Comparison of ENCODE assay signal across 20 cellular contexts in the genomic region with DNA sequence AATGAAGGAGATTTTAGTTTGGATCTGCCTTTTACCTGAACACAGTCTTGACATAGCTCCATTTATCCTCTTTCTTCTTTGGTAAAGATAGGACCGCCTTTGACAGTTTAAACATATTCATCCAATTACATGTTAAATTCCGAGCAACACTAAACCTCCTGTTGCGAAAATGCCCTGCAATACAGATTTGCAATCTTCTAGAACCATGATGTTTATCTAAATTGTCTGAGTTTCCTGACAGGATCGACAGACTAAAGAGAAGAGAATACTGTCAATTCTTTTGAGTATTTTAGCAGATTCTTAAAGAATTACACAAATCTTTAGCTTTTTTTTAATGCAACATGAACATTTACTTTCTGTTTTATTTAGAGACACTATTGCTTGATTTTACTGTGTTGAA.
DNase-seq lines count a peak whose midpoint lies in the region; ATAC-seq and TF ChIP-seq lines count a peak whose summit lies in the region.
"Had no signal": no experiment of that assay in that cellular context is flagged by ENCODE, and none has a peak within 500 bp of the region (broad histone marks: within the 10 kb centered on the region; RNA-seq: fewer than 3 reads in every experiment).

No MANE protein-coding gene starts in this region.

- peak overlapping the region; percentile 29 for H3K4me2 ChIP-seq in neural cell (ENCODE audit: low read length)
- H3K4me2 ChIP-seq: BLaER1 treated with 17β-estradiol and CSF1 and Interleukin-3, amounts not matched to agents 10 nM and 100 nM had no signal

- no peak for ATAC-seq in GM18909 (IDR thresholded peaks at IDR 0.05; ENCODE audit: poor library complexity, unreplicated experiment)
- ATAC-seq: GM12878 had no signal

- 0 out of 2 replicates have a peak overlapping the region, but pooled peaks have one; percentile 23 for H3K4me3 Mint-ChIP-seq in HFFc6
- H3K4me3 Mint-ChIP-seq: CD14-positive monocyte; CD4-positive, alpha-beta T cell; CD8-positive, alpha-beta memory T cell had no signal

- no peaks in the 10 kb centered on the region for H3K36me3 Mint-ChIP-seq in HFFc6 (ENCODE audit: low read depth)
- H3K36me3 Mint-ChIP-seq: CD14-positive monocyte; CD8-positive, alpha-beta memory T cell had no signal

- H3K27ac ChIP-seq in neural cell (ENCODE audit: low read length): peak overlapping the region; percentile 59
- H3K27ac ChIP-seq: BLaER1 treated with 17β-estradiol and CSF1 and Interleukin-3, amounts not matched to agents 10 nM and 100 nM; GM23248 had no signal

- H3K9me3 Mint-ChIP-seq in HFFc6: no peaks in the 10 kb centered on the region

- peak; percentile 18 for TF ChIP-seq RAD21 in neural cell (conservative IDR thresholded peaks at IDR 0.05)

- H2AFZ ChIP-seq in neural cell (ENCODE audit: low read depth, low read length): no peak overlapping the region
- H2AFZ ChIP-seq: GM23248 had no signal

- TF ChIP-seq CTCF in HFFc6 (IDR thresholded peaks at IDR 0.05): no peak
- no peak for TF ChIP-seq CTCF in neural cell (IDR thresholded peaks at IDR 0.05; ENCODE audit: poor library complexity, severe bottlenecking)

- H3K4me1 Mint-ChIP-seq in HFFc6 (ENCODE audit: low read depth): no peaks in the 10 kb centered on the region; the same call in 1 of the 2 replicates
- H3K4me1 Mint-ChIP-seq: CD14-positive monocyte; CD8-positive, alpha-beta memory T cell had no signal

- H3K79me2 ChIP-seq in neural cell (replicated peaks; ENCODE audit: insufficient read depth, low read length): no peaks in the 10 kb centered on the region

- H3K27ac Mint-ChIP-seq in HFFc6: no peak overlapping the region
- H3K27ac Mint-ChIP-seq: CD14-positive monocyte; CD4-positive, alpha-beta T cell had no signal

- no peaks in the 10 kb centered on the region for H4K20me1 ChIP-seq in neural cell (ENCODE audit: insufficient read depth)
- H4K20me1 ChIP-seq: BLaER1 treated with 17β-estradiol and CSF1 and Interleukin-3, amounts not matched to agents 10 nM and 100 nM had no signal

- H3K9me3 ChIP-seq in adipocyte (ENCODE audit: control insufficient read depth, low read length) (no peaks in the 10 kb centered on the region), neural cell (ENCODE audit: low read length) (no peaks in the 10 kb centered on the region)
- H3K9me3 ChIP-seq: BE2C; BLaER1 treated with 17β-estradiol and CSF1 and Interleukin-3, amounts not matched to agents 10 nM and 100 nM had no signal

- peaks cover 4% of the 10 kb centered on the region for H3F3A ChIP-seq in neural cell (ENCODE audit: insufficient read depth, low read length, poor library complexity, severe bottlenecking)

- H3K27me3 ChIP-seq in adipocyte (replicated peaks; ENCODE audit: control insufficient read depth, insufficient read depth, low read length): no peaks in the 10 kb centered on the region
- no peaks in the 10 kb centered on the region for H3K27me3 ChIP-seq in neural cell (ENCODE audit: insufficient read depth, low read depth, low read length)
- H3K27me3 ChIP-seq: BLaER1 treated with 17β-estradiol and CSF1 and Interleukin-3, amounts not matched to agents 10 nM and 100 nM had no signal

- H3K4me3 ChIP-seq in adipocyte (ENCODE audit: low read length): no peak overlapping the region
- H3K4me3 ChIP-seq in neural cell (ENCODE audit: low read length): peak overlapping the region; percentile 10
- H3K4me3 ChIP-seq: BLaER1 treated with 17β-estradiol and CSF1 and Interleukin-3, amounts not matched to agents 10 nM and 100 nM; GM12878; GM23248 had no signal

- no peaks in the 10 kb centered on the region; the same call in 1 of the 2 replicates for H3K27me3 Mint-ChIP-seq in HFFc6 (ENCODE audit: insufficient read depth)
- H3K27me3 Mint-ChIP-seq: CD4-positive, alpha-beta T cell; CD8-positive, alpha-beta memory T cell had no signal

- TF ChIP-seq EP300 in neural cell (conservative IDR thresholded peaks at IDR 0.05; ENCODE audit: poor library complexity, severe bottlenecking): peak; percentile 74

- H3K9me2 ChIP-seq in neural cell (ENCODE audit: insufficient read depth, low read length): no peaks in the 10 kb centered on the region

- H3K4me1 ChIP-seq in adipocyte (ENCODE audit: control insufficient read depth, insufficient read depth, low read length): peaks cover 6% of the 10 kb centered on the region
- H3K4me1 ChIP-seq: BE2C; BLaER1 treated with 17β-estradiol and CSF1 and Interleukin-3, amounts not matched to agents 10 nM and 100 nM had no signal

- H3K9ac ChIP-seq in adipocyte (ENCODE audit: low read length) (no peak overlapping the region), neural cell (ENCODE audit: low read length) (no peak overlapping the region)
- H3K9ac ChIP-seq: BLaER1 treated with 17β-estradiol and CSF1 and Interleukin-3, amounts not matched to agents 10 nM and 100 nM; GM23248 had no signal

- no peak for DNase-seq in HFFc6
- peak; percentile 56 for DNase-seq in adipocyte (ENCODE audit: low read depth)
- DNase-seq in activated gamma-delta T cell treated with Interleukin-2 at 50 U/mL for 16 hours: no peak
- no peak for DNase-seq in AG20443 (ENCODE audit: low spot score)
- DNase-seq: AML-193; BE2C; CD4-positive, alpha-beta T cell; CD8-positive, alpha-beta memory T cell; DMS 273 treated with DMSO at 0.1 percent for 48 hours; DMS79; EL; GDM1; GM23248; H7; HCEC 1CT had no signal

- no peaks in the 10 kb centered on the region for H3K36me3 ChIP-seq in adipocyte (ENCODE audit: control insufficient read depth, insufficient read depth, low read length, severe bottlenecking)
- no peaks in the 10 kb centered on the region for H3K36me3 ChIP-seq in neural cell (ENCODE audit: insufficient read depth, low read length)
- H3K36me3 ChIP-seq: BE2C; BLaER1 treated with 17β-estradiol and CSF1 and Interleukin-3, amounts not matched to agents 10 nM and 100 nM had no signal

TF ChIP-seq in neural cell, 6 proteins besides CTCF, POLR2A, EP300 and RAD21:
- TF ChIP-seq POLR2AphosphoS5 (IDR thresholded peaks at IDR 0.05) (peak; percentile 54), SMC3 (conservative IDR thresholded peaks at IDR 0.05; ENCODE audit: poor library complexity) (no peak)
- TF ChIP-seq, protein P1, sequence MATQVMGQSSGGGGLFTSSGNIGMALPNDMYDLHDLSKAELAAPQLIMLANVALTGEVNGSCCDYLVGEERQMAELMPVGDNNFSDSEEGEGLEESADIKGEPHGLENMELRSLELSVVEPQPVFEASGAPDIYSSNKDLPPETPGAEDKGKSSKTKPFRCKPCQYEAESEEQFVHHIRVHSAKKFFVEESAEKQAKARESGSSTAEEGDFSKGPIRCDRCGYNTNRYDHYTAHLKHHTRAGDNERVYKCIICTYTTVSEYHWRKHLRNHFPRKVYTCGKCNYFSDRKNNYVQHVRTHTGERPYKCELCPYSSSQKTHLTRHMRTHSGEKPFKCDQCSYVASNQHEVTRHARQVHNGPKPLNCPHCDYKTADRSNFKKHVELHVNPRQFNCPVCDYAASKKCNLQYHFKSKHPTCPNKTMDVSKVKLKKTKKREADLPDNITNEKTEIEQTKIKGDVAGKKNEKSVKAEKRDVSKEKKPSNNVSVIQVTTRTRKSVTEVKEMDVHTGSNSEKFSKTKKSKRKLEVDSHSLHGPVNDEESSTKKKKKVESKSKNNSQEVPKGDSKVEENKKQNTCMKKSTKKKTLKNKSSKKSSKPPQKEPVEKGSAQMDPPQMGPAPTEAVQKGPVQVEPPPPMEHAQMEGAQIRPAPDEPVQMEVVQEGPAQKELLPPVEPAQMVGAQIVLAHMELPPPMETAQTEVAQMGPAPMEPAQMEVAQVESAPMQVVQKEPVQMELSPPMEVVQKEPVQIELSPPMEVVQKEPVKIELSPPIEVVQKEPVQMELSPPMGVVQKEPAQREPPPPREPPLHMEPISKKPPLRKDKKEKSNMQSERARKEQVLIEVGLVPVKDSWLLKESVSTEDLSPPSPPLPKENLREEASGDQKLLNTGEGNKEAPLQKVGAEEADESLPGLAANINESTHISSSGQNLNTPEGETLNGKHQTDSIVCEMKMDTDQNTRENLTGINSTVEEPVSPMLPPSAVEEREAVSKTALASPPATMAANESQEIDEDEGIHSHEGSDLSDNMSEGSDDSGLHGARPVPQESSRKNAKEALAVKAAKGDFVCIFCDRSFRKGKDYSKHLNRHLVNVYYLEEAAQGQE (IDR thresholded peaks at IDR 0.05; ENCODE audit: borderline replicate concordance): peak; percentile 64
